In the genomic region with DNA sequence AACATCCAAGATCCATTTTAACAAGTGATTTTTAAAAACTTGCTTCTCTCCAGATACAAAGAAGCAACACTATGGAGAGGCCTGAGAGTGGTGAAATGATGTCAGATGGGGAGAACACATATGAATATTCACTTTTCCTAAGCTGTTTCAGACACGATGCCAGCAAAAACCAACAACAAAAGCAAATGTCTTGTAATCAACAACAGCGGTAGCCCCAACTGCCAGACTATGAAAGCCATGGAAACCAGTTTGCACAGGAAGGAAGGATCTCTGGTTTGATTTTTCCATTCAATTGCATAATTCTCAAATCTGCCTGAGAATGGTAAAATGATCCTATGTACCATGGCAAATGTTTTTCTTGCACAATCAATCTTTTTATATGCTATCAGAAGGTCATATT, we compare ENCODE assay signal across 25 cellular contexts.
DNase-seq lines count a peak whose midpoint lies in the region; ATAC-seq and TF ChIP-seq lines count a peak whose summit lies in the region.
"Had no signal": no experiment of that assay in that cellular context is flagged by ENCODE, and none has a peak within 500 bp of the region (broad histone marks: within the 10 kb centered on the region; RNA-seq: fewer than 3 reads in every experiment).

No MANE protein-coding gene starts in this region.

- peaks cover 0 to 22% (median 10%) of the 10 kb centered on the region in 11 experiments; a peak in 16 of 22 replicates for H3K27me3 ChIP-seq in BLaER1 treated with 17β-estradiol and CSF1 and Interleukin-3, amounts not matched to agents 10 nM and 100 nM
- H3K27me3 ChIP-seq in HAP-1 (ENCODE audit: low read depth), result no peaks in the 10 kb centered on the region
- no peaks in the 10 kb centered on the region for H3K27me3 ChIP-seq in osteoblast (ENCODE audit: insufficient read depth, low read length)
- H3K27me3 ChIP-seq: colonic mucosa, Peyer's patch, upper lobe of right lung had no signal

- H3K4me3 Mint-ChIP-seq in brain, result peak overlapping the region in 1 of 5 experiments; percentile 36
- H3K4me3 Mint-ChIP-seq: activated naive CD4-positive, alpha-beta T cell treated with anti-CD3 and anti-CD28 coated beads, Interleukin-2, amount 10 ng/mL, durations not matched to agents 7 days and 5 days; activated T-cell treated with anti-CD3 and anti-CD28 coated beads, Interleukin-2, amount 50 U/mL, for 72 hours; effector memory CD8-positive, alpha-beta T cell; H9; stimulated activated naive B cell treated with anti-CD40 and anti-IgM and Interleukin-4, amounts not matched to agents 10 μg/mL and 1 μg/mL and 100 μg/mL, for 72 hours had no signal

- H3K9me3 Mint-ChIP-seq in brain, result no peaks in the 10 kb centered on the region
- H3K9me3 Mint-ChIP-seq: activated naive CD4-positive, alpha-beta T cell treated with anti-CD3 and anti-CD28 coated beads, Interleukin-2, amount 10 ng/mL, durations not matched to agents 7 days and 5 days; activated T-cell treated with anti-CD3 and anti-CD28 coated beads, Interleukin-2, amount 50 U/mL, for 72 hours; effector memory CD8-positive, alpha-beta T cell; H9; stimulated activated naive B cell treated with anti-CD40 and anti-IgM and Interleukin-4, amounts not matched to agents 10 μg/mL and 1 μg/mL and 100 μg/mL, for 72 hours had no signal

- no peaks in the 10 kb centered on the region for H3K9me3 ChIP-seq in BLaER1 treated with 17β-estradiol and CSF1 and Interleukin-3, amounts not matched to agents 10 nM and 100 nM (replicated peaks in 1 of 11)
- H3K9me3 ChIP-seq in HAP-1 (no peaks in the 10 kb centered on the region), osteoblast (ENCODE audit: low read depth, low read length) (no peaks in the 10 kb centered on the region)
- H3K9me3 ChIP-seq: colonic mucosa, Peyer's patch, upper lobe of right lung had no signal

- peak overlapping the region in 9 of 11 experiments; percentile 1 to 61 (median 43); a peak in 16 of 22 replicates for H3K4me2 ChIP-seq in BLaER1 treated with 17β-estradiol and CSF1 and Interleukin-3, amounts not matched to agents 10 nM and 100 nM
- no peak overlapping the region for H3K4me2 ChIP-seq in osteoblast (ENCODE audit: insufficient read depth, low read length)

- H3K27ac ChIP-seq in BLaER1 treated with 17β-estradiol and CSF1 and Interleukin-3, amounts not matched to agents 10 nM and 100 nM, result no peak overlapping the region
- no peak overlapping the region for H3K27ac ChIP-seq in osteoblast (ENCODE audit: low read depth, low read length)
- H3K27ac ChIP-seq: colonic mucosa, Peyer's patch, upper lobe of right lung had no signal

- H3K27ac Mint-ChIP-seq in brain, result peak overlapping the region; percentile 43 to 98 (median 70)
- H3K27ac Mint-ChIP-seq: activated naive CD4-positive, alpha-beta T cell treated with anti-CD3 and anti-CD28 coated beads, Interleukin-2, amount 10 ng/mL, durations not matched to agents 7 days and 5 days; activated T-cell treated with anti-CD3 and anti-CD28 coated beads, Interleukin-2, amount 50 U/mL, for 72 hours; effector memory CD8-positive, alpha-beta T cell; progenitor cell of endocrine pancreas; stimulated activated naive B cell treated with anti-CD40 and anti-IgM and Interleukin-4, amounts not matched to agents 10 μg/mL and 1 μg/mL and 100 μg/mL, for 72 hours had no signal

- no peaks in the 10 kb centered on the region for H4K20me1 ChIP-seq in BLaER1 treated with 17β-estradiol and CSF1 and Interleukin-3, amounts not matched to agents 10 nM and 100 nM
- no peaks in the 10 kb centered on the region for H4K20me1 ChIP-seq in osteoblast (ENCODE audit: insufficient read depth, low read length)

- DNase-seq in HAP-1 (ENCODE audit: low spot score in 2 of 2) (peak; percentile 21 to 25), myocyte (ENCODE audit: low read depth) (peak; percentile 12), osteoblast (ENCODE audit: insufficient read length, low spot score, missing footprints) (no peak), ACHN (no peak)
- DNase-seq: activated CD4-positive, alpha-beta T cell treated with anti-CD3 and anti-CD28 coated beads, Interleukin-2, amount 50 U/mL, for 1 hour; activated naive CD4-positive, alpha-beta T cell treated with anti-CD3 and anti-CD28 coated beads, Interleukin-2, amount 10 ng/mL, durations not matched to agents 7 days and 5 days; activated T-cell treated with anti-CD3 and anti-CD28 coated beads, Interleukin-2, amount 50 U/mL, for 72 hours; effector memory CD8-positive, alpha-beta T cell; foreskin melanocyte; GF-D8; H9; KG1; NCI-H526; stimulated activated CD4-positive, alpha-beta T cell treated with anti-CD3 and anti-CD28 coated beads, Interleukin-15, amount 100 ng/mL, for 24 hours; stimulated activated naive B cell treated with anti-CD40 and anti-IgM and Interleukin-4, amounts not matched to agents 10 μg/mL and 1 μg/mL and 100 μg/mL, for 72 hours; SW 1271; T-helper 9 cell; upper lobe of right lung had no signal

- no peak overlapping the region for H3K4me3 ChIP-seq in BLaER1 treated with 17β-estradiol and CSF1 and Interleukin-3, amounts not matched to agents 10 nM and 100 nM
- H3K4me3 ChIP-seq in HAP-1 (no peak overlapping the region), osteoblast (ENCODE audit: insufficient read depth, low read length) (no peak overlapping the region)
- H3K4me3 ChIP-seq: colonic mucosa, lung, Peyer's patch, upper lobe of right lung had no signal

- peaks cover 90% of the 10 kb centered on the region for H3K4me1 Mint-ChIP-seq in brain
- H3K4me1 Mint-ChIP-seq: activated naive CD4-positive, alpha-beta T cell treated with anti-CD3 and anti-CD28 coated beads, Interleukin-2, amount 10 ng/mL, durations not matched to agents 7 days and 5 days; stimulated activated naive B cell treated with anti-CD40 and anti-IgM and Interleukin-4, amounts not matched to agents 10 μg/mL and 1 μg/mL and 100 μg/mL, for 72 hours had no signal

- H3K36me3 Mint-ChIP-seq in brain, result no peaks in the 10 kb centered on the region
- H3K36me3 Mint-ChIP-seq: activated naive CD4-positive, alpha-beta T cell treated with anti-CD3 and anti-CD28 coated beads, Interleukin-2, amount 10 ng/mL, durations not matched to agents 7 days and 5 days had no signal

- H3K27me3 Mint-ChIP-seq in brain, result peaks cover 3% of the 10 kb centered on the region
- H3K27me3 Mint-ChIP-seq: stimulated activated naive B cell treated with anti-CD40 and anti-IgM and Interleukin-4, amounts not matched to agents 10 μg/mL and 1 μg/mL and 100 μg/mL, for 72 hours had no signal

- no peaks in the 10 kb centered on the region for H3K36me3 ChIP-seq in BLaER1 treated with 17β-estradiol and CSF1 and Interleukin-3, amounts not matched to agents 10 nM and 100 nM
- H3K36me3 ChIP-seq in HAP-1 (replicated peaks), result no peaks in the 10 kb centered on the region
- no peaks in the 10 kb centered on the region for H3K36me3 ChIP-seq in osteoblast (ENCODE audit: insufficient read depth, low read length)
- H3K36me3 ChIP-seq: colonic mucosa, Peyer's patch, upper lobe of right lung had no signal

- in situ Hi-C loops in HAP-1 (cut with MboI; ENCODE audit: low sequenced_read_pairs), result loop anchor here (25.0 kb wide), 1 partner anchor 567 kb away; no protein-coding TSS in a partner anchor
- in situ Hi-C loops in ACHN (cut with HindIII; ENCODE audit: low pct_ligation_motif_present, low pct_unique_long_range_greater_than_20kb, low sequenced_read_pairs), result no loop called here

- no peak for ATAC-seq in HG03571 (IDR thresholded peaks at IDR 0.05; ENCODE audit: unreplicated experiment)
- ATAC-seq: activated T-cell treated with anti-CD3 and anti-CD28 coated beads, Interleukin-2, amount 50 U/mL, for 72 hours; effector memory CD8-positive, alpha-beta T cell; stimulated activated naive B cell treated with anti-CD40 and anti-IgM and Interleukin-4, amounts not matched to agents 10 μg/mL and 1 μg/mL and 100 μg/mL, for 72 hours; upper lobe of right lung had no signal

- peaks cover 0 to 12% (median 7%) of the 10 kb centered on the region in 10 experiments; a peak in 12 of 20 replicates for H3K4me1 ChIP-seq in BLaER1 treated with 17β-estradiol and CSF1 and Interleukin-3, amounts not matched to agents 10 nM and 100 nM
- peaks cover 31% of the 10 kb centered on the region for H3K4me1 ChIP-seq in HAP-1
- H3K4me1 ChIP-seq in osteoblast (ENCODE audit: insufficient read depth, low read length), result no peaks in the 10 kb centered on the region
- H3K4me1 ChIP-seq: colonic mucosa, Peyer's patch, upper lobe of right lung had no signal

- no peak overlapping the region for H3K9ac ChIP-seq in BLaER1 treated with 17β-estradiol and CSF1 and Interleukin-3, amounts not matched to agents 10 nM and 100 nM

- H3K79me2 ChIP-seq in osteoblast (ENCODE audit: insufficient read depth, low read length), result no peaks in the 10 kb centered on the region

- TF ChIP-seq CTCF in brain (conservative IDR thresholded peaks at IDR 0.05), result no peak
- TF ChIP-seq CTCF in osteoblast (IDR thresholded peaks at IDR 0.05; ENCODE audit: extremely low read depth, low read depth, low read length), result no peak

- H2AFZ ChIP-seq in osteoblast (ENCODE audit: low read length), result no peak overlapping the region

Comparison
In these comparisons a context has a peak if more than half of its experiments do, and no peak if none do; other contexts are left out.
1. DNase-seq: peak in HAP-1 (2 of 2) and myocyte (single experiment); none in osteoblast (single experiment) and ACHN (single experiment).